18 cellular contexts compared by ENCODE assay signal in the genomic region with DNA sequence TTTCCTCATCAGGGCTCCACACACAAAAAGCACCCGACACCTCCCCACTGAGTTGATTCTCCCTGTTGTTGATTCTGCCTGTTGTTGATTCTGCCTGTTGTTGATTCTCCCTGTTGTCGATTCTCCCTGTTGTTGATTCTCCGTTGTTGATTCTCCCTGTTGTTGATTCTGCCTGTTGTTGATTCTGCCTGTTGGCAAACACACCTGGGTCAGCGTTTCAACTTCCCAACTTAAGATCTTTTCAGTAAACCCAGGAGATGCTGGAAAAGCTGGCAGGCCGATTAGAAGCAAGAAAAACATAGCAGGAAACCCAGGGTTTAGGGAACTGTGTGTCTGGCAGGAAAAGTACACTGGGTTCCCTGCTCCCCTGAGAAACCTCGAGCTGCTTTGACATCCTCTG. TPM values are rescaled to one million over a fixed set of nuclear protein-coding genes. Genes with fewer than 3 reads are reported as not detected.
"Had no signal": no experiment of that assay in that cellular context is flagged by ENCODE, and none has a peak within 500 bp of the region (broad histone marks: within the 10 kb centered on the region; RNA-seq: fewer than 3 reads in every experiment).

No MANE protein-coding gene starts in this region.

- ATAC-seq: activated CD4-positive, alpha-beta T cell treated with anti-CD3 and anti-CD28 coated beads for 36 hours; activated CD8-positive, alpha-beta T cell treated with anti-CD3 and anti-CD28 coated beads for 36 hours; gastrocnemius medialis; heart right ventricle; left colon; lower lobe of right lung had no signal

- H3K27me3 ChIP-seq: brain microvascular endothelial cell, colonic mucosa, gastrocnemius medialis, heart right ventricle had no signal

- H3K27ac Mint-ChIP-seq: activated CD4-positive, alpha-beta T cell treated with anti-CD3 and anti-CD28 coated beads for 36 hours; activated CD8-positive, alpha-beta T cell treated with anti-CD3 and anti-CD28 coated beads for 36 hours; activated naive CD4-positive, alpha-beta T cell treated with anti-CD3 and anti-CD28 coated beads for 36 hours; activated T-cell treated with anti-CD3 and anti-CD28 coated beads, Interleukin-2, amount 50 U/mL, for 24 hours; nephron progenitor cell; WTC11 had no signal

- H3K9me3 ChIP-seq: colonic mucosa, gastrocnemius medialis, heart right ventricle, lower lobe of right lung had no signal

- H3K36me3 Mint-ChIP-seq: WTC11 had no signal

- H3K4me3 Mint-ChIP-seq: activated CD4-positive, alpha-beta T cell treated with anti-CD3 and anti-CD28 coated beads for 36 hours; activated CD8-positive, alpha-beta T cell treated with anti-CD3 and anti-CD28 coated beads for 36 hours; activated naive CD4-positive, alpha-beta T cell treated with anti-CD3 and anti-CD28 coated beads for 36 hours; activated T-cell treated with anti-CD3 and anti-CD28 coated beads, Interleukin-2, amount 50 U/mL, for 24 hours; central memory CD8-positive, alpha-beta T cell; nephron progenitor cell; WTC11 had no signal

- H3K4me3 ChIP-seq: colonic mucosa, gastrocnemius medialis, lower lobe of right lung had no signal

- H3K27ac ChIP-seq: brain microvascular endothelial cell, colonic mucosa, gastrocnemius medialis, heart right ventricle, lower lobe of right lung had no signal

- H3K36me3 ChIP-seq: brain microvascular endothelial cell, colonic mucosa, gastrocnemius medialis had no signal

- H3K4me1 ChIP-seq: colonic mucosa had no signal

- DNase-seq: activated CD4-positive, alpha-beta T cell treated with anti-CD3 and anti-CD28 coated beads for 36 hours; activated CD8-positive, alpha-beta T cell treated with anti-CD3 and anti-CD28 coated beads for 36 hours; activated naive CD4-positive, alpha-beta T cell treated with anti-CD3 and anti-CD28 coated beads for 36 hours; activated T-cell treated with anti-CD3 and anti-CD28 coated beads, Interleukin-2, amount 50 U/mL, for 24 hours; brain microvascular endothelial cell; colonic mucosa; gastrocnemius medialis; heart right ventricle; left colon; lower lobe of right lung; midbrain; nephron progenitor cell; occipital lobe; stimulated activated CD4-positive, alpha-beta T cell treated with anti-CD3 and anti-CD28 coated beads, Interleukin-2, amount 100 ng/mL, for 24 hours; SW 1271 had no signal

- H3K9me3 Mint-ChIP-seq: activated CD8-positive, alpha-beta T cell treated with anti-CD3 and anti-CD28 coated beads for 36 hours; activated naive CD4-positive, alpha-beta T cell treated with anti-CD3 and anti-CD28 coated beads for 36 hours; activated T-cell treated with anti-CD3 and anti-CD28 coated beads, Interleukin-2, amount 50 U/mL, for 24 hours; central memory CD8-positive, alpha-beta T cell; nephron progenitor cell; WTC11 had no signal

- H3K27me3 Mint-ChIP-seq: activated CD4-positive, alpha-beta T cell treated with anti-CD3 and anti-CD28 coated beads for 36 hours; activated CD8-positive, alpha-beta T cell treated with anti-CD3 and anti-CD28 coated beads for 36 hours; activated T-cell treated with anti-CD3 and anti-CD28 coated beads, Interleukin-2, amount 50 U/mL, for 24 hours; central memory CD8-positive, alpha-beta T cell had no signal

RNA-seq across cellular contexts. Expression of a gene that starts 48.7 kb away (rescaled TPM):
- total RNA-seq: heart right ventricle, occipital lobe, posterior vena cava had no signal
